Comparison of ENCODE assay signal across 8 cellular contexts in the genomic region with DNA sequence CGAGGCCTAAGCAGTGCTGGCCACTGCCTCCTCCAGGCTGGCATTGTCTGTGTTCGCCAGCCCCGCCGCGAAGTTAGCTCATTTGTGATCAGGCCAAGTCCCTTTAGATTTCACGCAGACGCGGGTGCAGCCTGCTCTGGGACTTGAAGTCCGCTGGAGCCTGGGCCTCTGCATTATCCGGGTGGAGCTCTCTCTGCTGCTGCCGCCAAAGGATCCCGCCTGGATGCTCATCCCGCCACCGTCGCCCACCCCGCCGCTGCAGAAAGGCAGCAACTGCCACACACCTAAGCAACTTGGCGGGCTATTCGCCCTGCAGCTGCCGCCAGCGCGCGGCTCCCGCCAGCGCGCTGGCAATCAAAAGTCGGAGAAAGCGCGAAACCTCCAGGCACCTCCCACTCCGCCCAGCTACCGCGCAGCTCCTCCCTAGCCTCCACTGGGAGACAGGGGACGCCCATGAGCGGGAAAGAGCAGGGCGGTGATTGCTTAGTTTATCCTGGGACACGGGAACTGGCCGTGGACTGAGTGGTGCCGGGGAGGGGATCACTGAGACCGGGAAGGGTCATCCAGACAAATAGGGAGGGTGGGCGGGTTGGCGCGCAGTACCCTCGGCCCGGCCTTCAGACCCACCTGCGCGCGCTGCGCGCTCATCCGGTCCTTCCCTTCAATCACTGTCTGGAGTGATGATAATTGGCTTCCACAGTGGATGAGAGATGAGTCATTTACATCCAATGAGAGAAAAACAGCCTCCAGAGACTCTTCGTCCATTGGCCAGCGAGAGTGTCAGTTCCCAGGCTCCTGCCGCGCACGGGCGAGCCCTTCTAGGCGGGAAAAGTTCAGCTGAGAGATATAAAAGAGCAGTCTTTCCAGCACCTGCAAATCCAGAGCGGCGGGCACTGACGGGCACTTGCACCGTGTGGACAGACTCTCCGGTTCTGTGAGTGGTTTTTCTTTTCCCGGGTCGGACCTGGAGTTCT. TPM values are rescaled to one million over a fixed set of nuclear protein-coding genes. Genes with fewer than 3 reads are reported as not detected.
DNase-seq lines count a peak whose midpoint lies in the region; ATAC-seq, FAIRE-seq and TF ChIP-seq lines count a peak whose summit lies in the region.

A gene with protein sequence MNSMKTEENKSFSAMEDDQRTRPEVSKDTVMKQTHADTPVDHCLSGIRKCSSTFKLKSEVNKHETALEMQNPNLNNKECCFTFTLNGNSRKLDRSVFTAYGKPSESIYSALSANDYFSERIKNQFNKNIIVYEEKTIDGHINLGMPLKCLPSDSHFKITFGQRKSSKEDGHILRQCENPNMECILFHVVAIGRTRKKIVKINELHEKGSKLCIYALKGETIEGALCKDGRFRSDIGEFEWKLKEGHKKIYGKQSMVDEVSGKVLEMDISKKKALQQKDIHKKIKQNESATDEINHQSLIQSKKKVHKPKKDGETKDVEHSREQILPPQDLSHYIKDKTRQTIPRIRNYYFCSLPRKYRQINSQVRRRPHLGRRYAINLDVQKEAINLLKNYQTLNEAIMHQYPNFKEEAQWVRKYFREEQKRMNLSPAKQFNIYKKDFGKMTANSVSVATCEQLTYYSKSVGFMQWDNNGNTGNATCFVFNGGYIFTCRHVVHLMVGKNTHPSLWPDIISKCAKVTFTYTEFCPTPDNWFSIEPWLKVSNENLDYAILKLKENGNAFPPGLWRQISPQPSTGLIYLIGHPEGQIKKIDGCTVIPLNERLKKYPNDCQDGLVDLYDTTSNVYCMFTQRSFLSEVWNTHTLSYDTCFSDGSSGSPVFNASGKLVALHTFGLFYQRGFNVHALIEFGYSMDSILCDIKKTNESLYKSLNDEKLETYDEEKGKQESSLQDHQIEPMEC (plus strand): TSS at position 875 of the 974 bp plus-strand sequence. CDS start 2,389 bp downstream, outside the sequence.

- FAIRE-seq in HTR-8/SVneo (lab: Jason Lieb, UNC), result no peak

- no peak within 1 kb of the TSS for H3K27ac ChIP-seq in OCI-LY3 (ENCODE audit: low read length)

- TF ChIP-seq CTCF in OCI-LY3 (IDR thresholded peaks at IDR 0.05; ENCODE audit: low read depth, low read length), result no peak

- peak within 1 kb of the TSS; percentile 86 for H3K4me2 ChIP-seq in OCI-LY3 (ENCODE audit: low read length)

- DNase-seq in DMS 273 treated with DMSO at 0.1 percent for 48 hours (lab: John Stamatoyannopoulos, UW) (peak; percentile 84), HTR-8/SVneo (ENCODE audit: insufficient read length, low spot score) (peak; percentile 84), fibroblast of gingiva (ENCODE audit: low read depth) (peak; percentile 90), myocyte (ENCODE audit: low read depth) (peak; percentile 93)
- peak; percentile 76 for DNase-seq in activated T-cell treated with anti-CD3 and anti-CD28 coated beads, Interleukin-2, amount 50 U/mL, for 24 hours
- DNase-seq in stimulated activated naive CD8-positive, alpha-beta T cell treated with anti-CD3 and anti-CD28 coated beads, Interleukin-15, amount 100 ng/mL, for 72 hours, result peak; percentile 58 to 73

- H3K27me3 Mint-ChIP-seq in activated T-cell treated with anti-CD3 and anti-CD28 coated beads, Interleukin-2, amount 50 U/mL, for 24 hours, result peaks cover 66% of the 10 kb centered on the region
- H3K27me3 Mint-ChIP-seq in stimulated activated naive CD8-positive, alpha-beta T cell treated with anti-CD3 and anti-CD28 coated beads, Interleukin-15, amount 100 ng/mL, for 72 hours, result peaks cover 70% of the 10 kb centered on the region

- H3K9ac ChIP-seq in OCI-LY3 (ENCODE audit: low read length), result peak within 1 kb of the TSS; percentile 52

- H3K4me1 Mint-ChIP-seq in activated T-cell treated with anti-CD3 and anti-CD28 coated beads, Interleukin-2, amount 50 U/mL, for 24 hours (ENCODE audit: low read depth), result peaks cover 54% of the 10 kb centered on the region
- peaks cover 57% of the 10 kb centered on the region for H3K4me1 Mint-ChIP-seq in stimulated activated naive CD8-positive, alpha-beta T cell treated with anti-CD3 and anti-CD28 coated beads, Interleukin-15, amount 100 ng/mL, for 72 hours

- peak; percentile 64 for ATAC-seq in GM21423 (IDR thresholded peaks at IDR 0.05; ENCODE audit: unreplicated experiment)
- peak; percentile 87 for ATAC-seq in stimulated activated naive CD8-positive, alpha-beta T cell treated with anti-CD3 and anti-CD28 coated beads, Interleukin-15, amount 100 ng/mL, for 72 hours

- peak within 1 kb of the TSS; percentile 66 for H3K27ac Mint-ChIP-seq in activated T-cell treated with anti-CD3 and anti-CD28 coated beads, Interleukin-2, amount 50 U/mL, for 24 hours
- peak within 1 kb of the TSS; percentile 78 to 83 for H3K27ac Mint-ChIP-seq in stimulated activated naive CD8-positive, alpha-beta T cell treated with anti-CD3 and anti-CD28 coated beads, Interleukin-15, amount 100 ng/mL, for 72 hours

- H2AFZ ChIP-seq in OCI-LY3 (ENCODE audit: low read depth, low read length), result peak within 1 kb of the TSS; percentile 56

- no peaks in the 10 kb centered on the region for H4K20me1 ChIP-seq in OCI-LY3 (ENCODE audit: insufficient read depth, low read length)

- no peaks in the 10 kb centered on the region for H3K9me3 Mint-ChIP-seq in activated T-cell treated with anti-CD3 and anti-CD28 coated beads, Interleukin-2, amount 50 U/mL, for 24 hours
- no peaks in the 10 kb centered on the region for H3K9me3 Mint-ChIP-seq in stimulated activated naive CD8-positive, alpha-beta T cell treated with anti-CD3 and anti-CD28 coated beads, Interleukin-15, amount 100 ng/mL, for 72 hours

- no peaks in the 10 kb centered on the region for H3K27me3 ChIP-seq in OCI-LY3 (ENCODE audit: low read depth, low read length)

- peak within 1 kb of the TSS; percentile 82 for H3K4me3 Mint-ChIP-seq in activated T-cell treated with anti-CD3 and anti-CD28 coated beads, Interleukin-2, amount 50 U/mL, for 24 hours
- H3K4me3 Mint-ChIP-seq in stimulated activated naive CD8-positive, alpha-beta T cell treated with anti-CD3 and anti-CD28 coated beads, Interleukin-15, amount 100 ng/mL, for 72 hours, result peak within 1 kb of the TSS; percentile 93 to 94

- H3K36me3 ChIP-seq in OCI-LY3 (replicated peaks; ENCODE audit: low read depth, low read length), result no peaks in the 10 kb centered on the region

- H3K4me1 ChIP-seq in OCI-LY3 (ENCODE audit: low read length), result peaks cover 37% of the 10 kb centered on the region

- H3K9me3 ChIP-seq in OCI-LY3 (ENCODE audit: insufficient read depth, low read length), result no peaks in the 10 kb centered on the region

- peaks cover 39% of the 10 kb centered on the region for H3K36me3 Mint-ChIP-seq in activated T-cell treated with anti-CD3 and anti-CD28 coated beads, Interleukin-2, amount 50 U/mL, for 24 hours (ENCODE audit: low read depth)

- no peaks in the 10 kb centered on the region for H3K79me2 ChIP-seq in OCI-LY3 (ENCODE audit: low read length)

- H3K4me3 ChIP-seq in OCI-LY3 (ENCODE audit: low read length), result peak within 1 kb of the TSS; percentile 71

RNA-seq across cellular contexts. Expression of the gene that starts here (rescaled TPM):
- 0.05 and 1.7 TPM in 2 replicates for total RNA-seq in myocyte
- polyA plus RNA-seq in myocyte (2012), result 0.03 TPM
